8 cellular contexts compared by ENCODE assay signal in genomic region chr7:65837521-65837920, GRCh38. TPM values are rescaled to one million over a fixed set of nuclear protein-coding genes. Genes with fewer than 3 reads are reported as not detected.
DNase-seq lines count a peak whose midpoint lies in the region; ATAC-seq and TF ChIP-seq lines count a peak whose summit lies in the region.
"Not testable (repeated sequence)": the region's sequence is repeated elsewhere in the genome, so short reads cannot be mapped to it uniquely, and the experiment has no call there.

No MANE protein-coding gene starts in this region.

- not testable (repeated sequence) for ATAC-seq in foreskin keratinocyte

- H3K36me3 ChIP-seq in brain microvascular endothelial cell (replicated peaks): not testable (repeated sequence)

- in situ Hi-C loops in brain microvascular endothelial cell (cut with HindIII; ENCODE audit: low pct_ligation_motif_present, low sequenced_read_pairs): not testable (repeated sequence)

- H3K27me3 ChIP-seq in brain microvascular endothelial cell (replicated peaks); foreskin keratinocyte: not testable (repeated sequence)

- not testable (repeated sequence) for H3K27ac ChIP-seq in RWPE1, brain microvascular endothelial cell, foreskin keratinocyte

- not testable (repeated sequence) for H3K4me3 ChIP-seq in AG10803 (ENCODE audit: low read length); brain microvascular endothelial cell (ENCODE audit: low read depth, low read length); epithelial cell of esophagus (ENCODE audit: low read length)

- not testable (repeated sequence) for H3K4me1 ChIP-seq in foreskin keratinocyte

- CTCF ChIA-PET in RWPE1 (lab: Yijun Ruan, JAX): not testable (repeated sequence)

- POLR2A ChIA-PET in RWPE1 (lab: Yijun Ruan, JAX; ENCODE audit: low non-redundant PET): not testable (repeated sequence)

- DNase-seq in AG10803 (ENCODE audit: low read depth): peak; percentile 27
- peak; percentile 35 for DNase-seq in H4 (ENCODE audit: low spot score)
- DNase-seq in LHCN-M2 (ENCODE audit: low read depth): peak; percentile 53
- DNase-seq in RWPE1 (ENCODE audit: low spot score): peak; percentile 4
- DNase-seq in brain microvascular endothelial cell: peak; percentile 28
- peak; percentile 38 for DNase-seq in epithelial cell of esophagus (ENCODE audit: low read depth)
- peak; percentile 15 to 40 for DNase-seq in foreskin keratinocyte
- DNase-seq in stromal cell of bone marrow (ENCODE audit: low read depth): peak; percentile 20

- TF ChIP-seq CTCF in AG10803 (conservative IDR thresholded peaks at IDR 0.05; ENCODE audit: low read length); RWPE1 (conservative IDR thresholded peaks at IDR 0.05; ENCODE audit: low read depth); brain microvascular endothelial cell (IDR thresholded peaks at IDR 0.05; ENCODE audit: low read depth, low read length, missing control alignments); epithelial cell of esophagus (IDR thresholded peaks at IDR 0.05; ENCODE audit: insufficient read depth, low read depth, low read length, missing control alignments); foreskin keratinocyte (conservative IDR thresholded peaks at IDR 0.05): not testable (repeated sequence)

RNA-seq across cellular contexts. Expression of gene VKORC1L1, which starts 35.4 kb away (rescaled TPM):
- 13.1 and 16.9 TPM in 2 replicates for total RNA-seq in H4 (2014; rRNA removed; shearing (Covaris generic))
- 16.4 and 18.2 TPM in 2 replicates for total RNA-seq in LHCN-M2 (2014; rRNA removed)
- polyA plus RNA-seq in LHCN-M2 (2012): 17.9 TPM
- 18.0 and 19.1 TPM in 2 replicates for total RNA-seq in foreskin keratinocyte
- 9.6 and 14.2 TPM in 2 replicates for polyA plus RNA-seq in foreskin keratinocyte
